36 cellular contexts compared by ENCODE assay signal in genomic region chr7:122352454-122352853, GRCh38. TPM values are rescaled to one million over a fixed set of nuclear protein-coding genes. Genes with fewer than 3 reads are reported as not detected.
"Had no signal": no experiment of that assay in that cellular context is flagged by ENCODE, and none has a peak within 500 bp of the region (broad histone marks: within the 10 kb centered on the region; RNA-seq: fewer than 3 reads in every experiment).

No MANE protein-coding gene starts in this region.

- H3K9me3 Mint-ChIP-seq: activated CD4-positive, alpha-beta memory T cell treated with anti-CD3 and anti-CD28 coated beads for 36 hours; activated CD4-positive, alpha-beta T cell treated with anti-CD3 and anti-CD28 coated beads, Interleukin-2, amount 10 ng/mL, durations not matched to agents 24 days and 14 days; activated naive CD8-positive, alpha-beta T cell treated with anti-CD3 and anti-CD28 coated beads for 36 hours; activated naive CD8-positive, alpha-beta T cell treated with anti-CD3 and anti-CD28 coated beads, Interleukin-2, amount 50 U/mL, for 24 hours; activated T-helper 1 cell treated with anti-CD3 and anti-CD28 coated beads, Interleukin-12 subunit alpha, Interleukin-12 subunit beta, Interleukin-2, Interleukin-4 antibody, amounts not matched to agents 30 ng/mL and 10 ng/mL and 1 ng/mL, durations not matched to agents 14 hours and 24 hours and 36 hours; activated T-helper 2 cell treated with anti-CD3 and anti-CD28 coated beads, Interferon-gamma antibody, Interleukin-2, Interleukin-4, amounts not matched to agents 10 μg/mL and 5 μg/mL and 100 μg/mL, durations not matched to agents 14 hours and 24 hours and 36 hours; T-helper 2 cell treated with Interferon-gamma antibody and Interleukin-4, amounts not matched to agents 5 μg/mL and 100 μg/mL, for 36 hours had no signal

- ATAC-seq: activated CD4-positive, alpha-beta T cell treated with anti-CD3 and anti-CD28 coated beads for 36 hours; activated CD8-positive, alpha-beta memory T cell treated with anti-CD3 and anti-CD28 coated beads, Interleukin-2, amount 10 ng/mL, durations not matched to agents 7 days and 5 days; activated CD8-positive, alpha-beta T cell treated with anti-CD3 and anti-CD28 coated beads, Interleukin-2, amount 10 ng/mL, durations not matched to agents 7 days and 5 days; activated naive CD8-positive, alpha-beta T cell treated with anti-CD3 and anti-CD28 coated beads, Interleukin-2, amount 50 U/mL, for 24 hours; body of pancreas; effector memory CD8-positive, alpha-beta T cell; T-helper 17 cell had no signal

- H3K27me3 ChIP-seq: adrenal gland, body of pancreas, esophagus muscularis mucosa had no signal

- H3K4me3 ChIP-seq: adrenal gland, body of pancreas, esophagus muscularis mucosa had no signal

- H3K4me1 ChIP-seq: adrenal gland, body of pancreas, esophagus muscularis mucosa had no signal

- H3K27me3 Mint-ChIP-seq: activated CD4-positive, alpha-beta memory T cell treated with anti-CD3 and anti-CD28 coated beads for 36 hours; activated CD4-positive, alpha-beta T cell treated with anti-CD3 and anti-CD28 coated beads for 36 hours; activated CD4-positive, alpha-beta T cell treated with anti-CD3 and anti-CD28 coated beads, Interleukin-2, amount 10 ng/mL, durations not matched to agents 24 days and 14 days; activated CD8-positive, alpha-beta memory T cell treated with anti-CD3 and anti-CD28 coated beads, Interleukin-2, amount 10 ng/mL, durations not matched to agents 7 days and 5 days; activated naive CD8-positive, alpha-beta T cell treated with anti-CD3 and anti-CD28 coated beads for 36 hours; activated naive CD8-positive, alpha-beta T cell treated with anti-CD3 and anti-CD28 coated beads, Interleukin-2, amount 50 U/mL, for 24 hours; effector memory CD8-positive, alpha-beta T cell; T-helper 17 cell had no signal

- H3K27ac ChIP-seq: adrenal gland, body of pancreas, esophagus muscularis mucosa, WERI-Rb-1 had no signal

- H3K36me3 ChIP-seq: adrenal gland, esophagus muscularis mucosa, WERI-Rb-1 had no signal

- H3K36me3 Mint-ChIP-seq: activated CD4-positive, alpha-beta memory T cell treated with anti-CD3 and anti-CD28 coated beads for 36 hours; activated CD8-positive, alpha-beta memory T cell treated with anti-CD3 and anti-CD28 coated beads, Interleukin-2, amount 10 ng/mL, durations not matched to agents 7 days and 5 days; activated naive CD4-positive, alpha-beta T cell treated with anti-CD3 and anti-CD28 coated beads, Interleukin-2, amount 50 U/mL, for 24 hours; activated naive CD8-positive, alpha-beta T cell treated with anti-CD3 and anti-CD28 coated beads for 36 hours had no signal

- H3K4me1 Mint-ChIP-seq: activated CD4-positive, alpha-beta T cell treated with anti-CD3 and anti-CD28 coated beads for 36 hours; activated CD4-positive, alpha-beta T cell treated with anti-CD3 and anti-CD28 coated beads, Interleukin-2, amount 10 ng/mL, durations not matched to agents 24 days and 14 days; activated CD8-positive, alpha-beta memory T cell treated with anti-CD3 and anti-CD28 coated beads, Interleukin-2, amount 10 ng/mL, durations not matched to agents 7 days and 5 days; activated naive CD4-positive, alpha-beta T cell treated with anti-CD3 and anti-CD28 coated beads, Interleukin-2, amount 50 U/mL, for 24 hours; activated naive CD8-positive, alpha-beta T cell treated with anti-CD3 and anti-CD28 coated beads for 36 hours; activated naive CD8-positive, alpha-beta T cell treated with anti-CD3 and anti-CD28 coated beads, Interleukin-2, amount 50 U/mL, for 24 hours; T-helper 17 cell had no signal

- H3K4me3 Mint-ChIP-seq: activated CD4-positive, alpha-beta memory T cell treated with anti-CD3 and anti-CD28 coated beads for 36 hours; activated CD4-positive, alpha-beta T cell treated with anti-CD3 and anti-CD28 coated beads for 36 hours; activated CD4-positive, alpha-beta T cell treated with anti-CD3 and anti-CD28 coated beads, Interleukin-2, amount 10 ng/mL, durations not matched to agents 24 days and 14 days; activated CD8-positive, alpha-beta memory T cell treated with anti-CD3 and anti-CD28 coated beads, Interleukin-2, amount 10 ng/mL, durations not matched to agents 7 days and 5 days; activated CD8-positive, alpha-beta T cell treated with anti-CD3 and anti-CD28 coated beads, Interleukin-2, amount 10 ng/mL, durations not matched to agents 7 days and 5 days; activated naive CD4-positive, alpha-beta T cell treated with anti-CD3 and anti-CD28 coated beads for 36 hours; activated naive CD4-positive, alpha-beta T cell treated with anti-CD3 and anti-CD28 coated beads, Interleukin-2, amount 50 U/mL, for 24 hours; activated naive CD8-positive, alpha-beta T cell treated with anti-CD3 and anti-CD28 coated beads for 36 hours; activated naive CD8-positive, alpha-beta T cell treated with anti-CD3 and anti-CD28 coated beads, Interleukin-2, amount 50 U/mL, for 24 hours; activated T-helper 1 cell treated with anti-CD3 and anti-CD28 coated beads, Interleukin-12 subunit alpha, Interleukin-12 subunit beta, Interleukin-2, Interleukin-4 antibody, amounts not matched to agents 30 ng/mL and 10 ng/mL and 1 ng/mL, durations not matched to agents 14 hours and 24 hours and 36 hours; effector memory CD8-positive, alpha-beta T cell; T-helper 17 cell; T-helper 2 cell treated with Interferon-gamma antibody and Interleukin-4, amounts not matched to agents 5 μg/mL and 100 μg/mL, for 36 hours had no signal

- DNase-seq: activated CD4-positive, alpha-beta memory T cell treated with anti-CD3 and anti-CD28 coated beads for 36 hours; activated CD4-positive, alpha-beta T cell treated with anti-CD3 and anti-CD28 coated beads for 36 hours; activated CD4-positive, alpha-beta T cell treated with anti-CD3 and anti-CD28 coated beads, Interleukin-2, amount 10 ng/mL, durations not matched to agents 24 days and 14 days; activated CD4-positive, CD25-positive, alpha-beta regulatory T cell; activated CD4-positive, CD25-positive, alpha-beta regulatory T cell treated with anti-CD3 and anti-CD28 coated beads, Interleukin-2, amount 50 U/mL, for 72 hours; activated CD8-positive, alpha-beta memory T cell treated with anti-CD3 and anti-CD28 coated beads, Interleukin-2, amount 10 ng/mL, durations not matched to agents 7 days and 5 days; activated CD8-positive, alpha-beta memory T cell treated with anti-CD3 and anti-CD28 coated beads, Interleukin-2, amount 50 U/mL, for 4 hours; activated CD8-positive, alpha-beta T cell treated with anti-CD3 and anti-CD28 coated beads, Interleukin-2, amount 10 ng/mL, durations not matched to agents 7 days and 5 days; activated effector memory CD4-positive, alpha-beta T cell treated with anti-CD3 and anti-CD28 coated beads, Interleukin-2, amount 50 U/mL, for 16 hours; activated naive CD4-positive, alpha-beta T cell treated with anti-CD3 and anti-CD28 coated beads for 36 hours; activated naive CD8-positive, alpha-beta T cell treated with anti-CD3 and anti-CD28 coated beads for 36 hours; activated naive CD8-positive, alpha-beta T cell treated with anti-CD3 and anti-CD28 coated beads, Interleukin-2, amount 50 U/mL, for 24 hours; activated T-cell treated with anti-CD3 and anti-CD28 coated beads, Interleukin-2, amount 50 U/mL, for 1 hour; activated T-cell treated with anti-CD3 and anti-CD28 coated beads, Interleukin-2, amount 50 U/mL, for 48 hours; adrenal gland; amygdala; aorta; body of pancreas; caudate nucleus; cortex of kidney; dermis blood vessel endothelial cell; effector CD4-positive, alpha-beta T cell; effector memory CD8-positive, alpha-beta T cell; erythroblast; T-helper 1 cell; T-helper 17 cell; T1000; WERI-Rb-1 had no signal

- H3K27ac Mint-ChIP-seq: activated CD4-positive, alpha-beta memory T cell treated with anti-CD3 and anti-CD28 coated beads for 36 hours; activated CD4-positive, alpha-beta T cell treated with anti-CD3 and anti-CD28 coated beads for 36 hours; activated CD4-positive, alpha-beta T cell treated with anti-CD3 and anti-CD28 coated beads, Interleukin-2, amount 10 ng/mL, durations not matched to agents 24 days and 14 days; activated CD8-positive, alpha-beta memory T cell treated with anti-CD3 and anti-CD28 coated beads, Interleukin-2, amount 10 ng/mL, durations not matched to agents 7 days and 5 days; activated CD8-positive, alpha-beta T cell treated with anti-CD3 and anti-CD28 coated beads, Interleukin-2, amount 10 ng/mL, durations not matched to agents 7 days and 5 days; activated naive CD4-positive, alpha-beta T cell treated with anti-CD3 and anti-CD28 coated beads for 36 hours; activated naive CD4-positive, alpha-beta T cell treated with anti-CD3 and anti-CD28 coated beads, Interleukin-2, amount 50 U/mL, for 24 hours; activated naive CD8-positive, alpha-beta T cell treated with anti-CD3 and anti-CD28 coated beads for 36 hours; activated naive CD8-positive, alpha-beta T cell treated with anti-CD3 and anti-CD28 coated beads, Interleukin-2, amount 50 U/mL, for 24 hours; activated T-helper 1 cell treated with anti-CD3 and anti-CD28 coated beads, Interleukin-12 subunit alpha, Interleukin-12 subunit beta, Interleukin-2, Interleukin-4 antibody, amounts not matched to agents 30 ng/mL and 10 ng/mL and 1 ng/mL, durations not matched to agents 14 hours and 24 hours and 36 hours; activated T-helper 2 cell treated with anti-CD3 and anti-CD28 coated beads, Interferon-gamma antibody, Interleukin-2, Interleukin-4, amounts not matched to agents 10 μg/mL and 5 μg/mL and 100 μg/mL, durations not matched to agents 14 hours and 24 hours and 36 hours; effector memory CD8-positive, alpha-beta T cell; T-helper 17 cell; T-helper 2 cell treated with Interferon-gamma antibody and Interleukin-4, amounts not matched to agents 5 μg/mL and 100 μg/mL, for 36 hours had no signal

RNA-seq across cellular contexts. Expression of gene FEZF1, which starts 47.9 kb away (rescaled TPM):
- total RNA-seq: activated CD4-positive, alpha-beta memory T cell treated with anti-CD3 and anti-CD28 coated beads for 36 hours; activated CD4-positive, alpha-beta T cell treated with anti-CD3 and anti-CD28 coated beads for 36 hours; activated CD4-positive, alpha-beta T cell treated with anti-CD3 and anti-CD28 coated beads, Interleukin-2, amount 10 ng/mL, durations not matched to agents 24 days and 14 days; activated CD8-positive, alpha-beta memory T cell treated with anti-CD3 and anti-CD28 coated beads for 36 hours; activated CD8-positive, alpha-beta memory T cell treated with anti-CD3 and anti-CD28 coated beads, Interleukin-2, amount 10 ng/mL, durations not matched to agents 7 days and 5 days; activated CD8-positive, alpha-beta T cell treated with anti-CD3 and anti-CD28 coated beads, Interleukin-2, amount 10 ng/mL, durations not matched to agents 7 days and 5 days; activated naive CD4-positive, alpha-beta T cell treated with anti-CD3 and anti-CD28 coated beads for 36 hours; activated naive CD8-positive, alpha-beta T cell treated with anti-CD3 and anti-CD28 coated beads for 36 hours; activated T-helper 1 cell treated with anti-CD3 and anti-CD28 coated beads, Interleukin-12 subunit alpha, Interleukin-12 subunit beta, Interleukin-2, Interleukin-4 antibody, amounts not matched to agents 30 ng/mL and 10 ng/mL and 1 ng/mL, durations not matched to agents 14 hours and 24 hours and 36 hours; activated T-helper 2 cell treated with anti-CD3 and anti-CD28 coated beads, Interferon-gamma antibody, Interleukin-2, Interleukin-4, amounts not matched to agents 10 μg/mL and 5 μg/mL and 100 μg/mL, durations not matched to agents 14 hours and 24 hours and 36 hours; aorta; body of pancreas; chondrocyte; dermis blood vessel endothelial cell; esophagus muscularis mucosa; frontal cortex; T-helper 17 cell had no signal
- polyA plus RNA-seq: adrenal gland, aorta had no signal
